Comparison of ENCODE assay signal across 1 cellular context in the genomic region with DNA sequence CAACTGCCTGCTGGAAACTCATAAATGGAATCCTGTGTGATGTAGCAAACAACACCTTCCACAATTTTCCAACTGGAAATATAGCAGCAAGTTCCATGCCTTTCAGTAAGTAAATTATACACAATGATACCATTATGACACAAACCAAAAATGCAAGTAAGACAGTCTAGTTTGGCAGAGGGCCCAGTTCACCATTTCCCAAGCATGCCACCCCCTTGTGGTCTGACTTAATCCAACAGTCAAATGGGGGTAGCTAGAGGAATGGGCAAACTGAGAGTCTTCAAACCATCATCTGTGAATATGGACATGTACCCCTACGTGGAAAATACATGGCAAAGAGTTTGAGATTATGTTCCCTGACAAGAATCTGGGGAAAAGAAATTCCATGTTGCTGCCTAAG.
TF ChIP-seq lines count a peak whose summit lies in the region.

No MANE protein-coding gene starts in this region.

TF ChIP-seq in GM23338, 12 proteins besides CTCF, POLR2A, EP300 and RAD21:
- TF ChIP-seq STAT1 (IDR thresholded peaks at IDR 0.05; ENCODE audit: unreplicated experiment) (no peak), EZH2phosphoT487 (IDR thresholded peaks at IDR 0.05; ENCODE audit: unreplicated experiment) (no peak), EZH2 (IDR thresholded peaks at IDR 0.05; ENCODE audit: low read depth, unreplicated experiment) (no peak), JUNB (IDR thresholded peaks at IDR 0.05; ENCODE audit: unreplicated experiment) (no peak), NANOG (IDR thresholded peaks at IDR 0.05; ENCODE audit: borderline replicate concordance) (no peak), ZNF114 (CRISPR knock-in tag; IDR thresholded peaks at IDR 0.05) (no peak), CREB1 (CRISPR knock-in tag; IDR thresholded peaks at IDR 0.05; ENCODE audit: low read depth) (no peak)
- TF ChIP-seq, protein P1, sequence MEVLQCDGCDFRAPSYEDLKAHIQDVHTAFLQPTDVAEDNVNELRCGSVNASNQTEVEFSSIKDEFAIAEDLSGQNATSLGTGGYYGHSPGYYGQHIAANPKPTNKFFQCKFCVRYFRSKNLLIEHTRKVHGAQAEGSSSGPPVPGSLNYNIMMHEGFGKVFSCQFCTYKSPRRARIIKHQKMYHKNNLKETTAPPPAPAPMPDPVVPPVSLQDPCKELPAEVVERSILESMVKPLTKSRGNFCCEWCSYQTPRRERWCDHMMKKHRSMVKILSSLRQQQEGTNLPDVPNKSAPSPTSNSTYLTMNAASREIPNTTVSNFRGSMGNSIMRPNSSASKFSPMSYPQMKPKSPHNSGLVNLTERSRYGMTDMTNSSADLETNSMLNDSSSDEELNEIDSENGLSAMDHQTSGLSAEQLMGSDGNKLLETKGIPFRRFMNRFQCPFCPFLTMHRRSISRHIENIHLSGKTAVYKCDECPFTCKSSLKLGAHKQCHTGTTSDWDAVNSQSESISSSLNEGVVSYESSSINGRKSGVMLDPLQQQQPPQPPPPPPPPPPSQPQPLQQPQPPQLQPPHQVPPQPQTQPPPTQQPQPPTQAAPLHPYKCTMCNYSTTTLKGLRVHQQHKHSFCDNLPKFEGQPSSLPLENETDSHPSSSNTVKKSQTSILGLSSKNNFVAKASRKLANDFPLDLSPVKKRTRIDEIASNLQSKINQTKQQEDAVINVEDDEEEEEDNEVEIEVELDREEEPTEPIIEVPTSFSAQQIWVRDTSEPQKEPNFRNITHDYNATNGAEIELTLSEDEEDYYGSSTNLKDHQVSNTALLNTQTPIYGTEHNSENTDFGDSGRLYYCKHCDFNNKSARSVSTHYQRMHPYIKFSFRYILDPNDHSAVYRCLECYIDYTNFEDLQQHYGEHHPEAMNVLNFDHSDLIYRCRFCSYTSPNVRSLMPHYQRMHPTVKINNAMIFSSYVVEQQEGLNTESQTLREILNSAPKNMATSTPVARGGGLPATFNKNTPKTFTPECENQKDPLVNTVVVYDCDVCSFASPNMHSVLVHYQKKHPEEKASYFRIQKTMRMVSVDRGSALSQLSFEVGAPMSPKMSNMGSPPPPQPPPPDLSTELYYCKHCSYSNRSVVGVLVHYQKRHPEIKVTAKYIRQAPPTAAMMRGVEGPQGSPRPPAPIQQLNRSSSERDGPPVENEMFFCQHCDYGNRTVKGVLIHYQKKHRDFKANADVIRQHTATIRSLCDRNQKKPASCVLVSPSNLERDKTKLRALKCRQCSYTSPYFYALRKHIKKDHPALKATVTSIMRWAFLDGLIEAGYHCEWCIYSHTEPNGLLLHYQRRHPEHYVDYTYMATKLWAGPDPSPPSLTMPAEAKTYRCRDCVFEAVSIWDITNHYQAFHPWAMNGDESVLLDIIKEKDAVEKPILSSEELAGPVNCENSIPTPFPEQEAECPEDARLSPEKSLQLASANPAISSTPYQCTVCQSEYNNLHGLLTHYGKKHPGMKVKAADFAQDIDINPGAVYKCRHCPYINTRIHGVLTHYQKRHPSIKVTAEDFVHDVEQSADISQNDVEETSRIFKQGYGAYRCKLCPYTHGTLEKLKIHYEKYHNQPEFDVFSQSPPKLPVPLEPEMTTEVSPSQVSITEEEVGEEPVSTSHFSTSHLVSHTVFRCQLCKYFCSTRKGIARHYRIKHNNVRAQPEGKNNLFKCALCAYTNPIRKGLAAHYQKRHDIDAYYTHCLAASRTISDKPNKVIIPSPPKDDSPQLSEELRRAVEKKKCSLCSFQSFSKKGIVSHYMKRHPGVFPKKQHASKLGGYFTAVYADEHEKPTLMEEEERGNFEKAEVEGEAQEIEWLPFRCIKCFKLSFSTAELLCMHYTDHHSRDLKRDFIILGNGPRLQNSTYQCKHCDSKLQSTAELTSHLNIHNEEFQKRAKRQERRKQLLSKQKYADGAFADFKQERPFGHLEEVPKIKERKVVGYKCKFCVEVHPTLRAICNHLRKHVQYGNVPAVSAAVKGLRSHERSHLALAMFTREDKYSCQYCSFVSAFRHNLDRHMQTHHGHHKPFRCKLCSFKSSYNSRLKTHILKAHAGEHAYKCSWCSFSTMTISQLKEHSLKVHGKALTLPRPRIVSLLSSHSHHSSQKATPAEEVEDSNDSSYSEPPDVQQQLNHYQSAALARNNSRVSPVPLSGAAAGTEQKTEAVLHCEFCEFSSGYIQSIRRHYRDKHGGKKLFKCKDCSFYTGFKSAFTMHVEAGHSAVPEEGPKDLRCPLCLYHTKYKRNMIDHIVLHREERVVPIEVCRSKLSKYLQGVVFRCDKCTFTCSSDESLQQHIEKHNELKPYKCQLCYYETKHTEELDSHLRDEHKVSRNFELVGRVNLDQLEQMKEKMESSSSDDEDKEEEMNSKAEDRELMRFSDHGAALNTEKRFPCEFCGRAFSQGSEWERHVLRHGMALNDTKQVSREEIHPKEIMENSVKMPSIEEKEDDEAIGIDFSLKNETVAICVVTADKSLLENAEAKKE (CRISPR knock-in tag; IDR thresholded peaks at IDR 0.05) = no peak
- TF ChIP-seq, protein P2, sequence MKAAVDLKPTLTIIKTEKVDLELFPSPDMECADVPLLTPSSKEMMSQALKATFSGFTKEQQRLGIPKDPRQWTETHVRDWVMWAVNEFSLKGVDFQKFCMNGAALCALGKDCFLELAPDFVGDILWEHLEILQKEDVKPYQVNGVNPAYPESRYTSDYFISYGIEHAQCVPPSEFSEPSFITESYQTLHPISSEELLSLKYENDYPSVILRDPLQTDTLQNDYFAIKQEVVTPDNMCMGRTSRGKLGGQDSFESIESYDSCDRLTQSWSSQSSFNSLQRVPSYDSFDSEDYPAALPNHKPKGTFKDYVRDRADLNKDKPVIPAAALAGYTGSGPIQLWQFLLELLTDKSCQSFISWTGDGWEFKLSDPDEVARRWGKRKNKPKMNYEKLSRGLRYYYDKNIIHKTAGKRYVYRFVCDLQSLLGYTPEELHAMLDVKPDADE (IDR thresholded peaks at IDR 0.05) = no peak
